24 cellular contexts compared by ENCODE assay signal in the genomic region with DNA sequence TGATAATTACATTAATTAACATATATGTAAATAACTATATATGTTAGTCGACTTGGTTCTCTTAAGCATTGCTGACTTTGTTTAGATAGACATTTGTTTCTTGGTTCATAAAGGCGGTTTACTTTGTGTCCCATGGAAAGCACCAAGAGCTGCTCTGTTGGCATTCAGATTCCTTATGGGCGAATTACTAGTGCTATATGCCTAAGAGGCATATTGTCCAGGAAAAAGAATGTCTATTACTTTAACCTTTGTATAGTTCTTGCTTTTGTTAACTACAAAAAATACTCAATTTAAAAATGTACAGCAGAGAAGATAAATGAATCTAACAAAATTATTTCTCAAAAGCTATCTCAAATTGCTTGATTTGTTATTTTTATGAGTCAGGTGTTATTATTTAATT.
"Had no signal": no experiment of that assay in that cellular context is flagged by ENCODE, and none has a peak within 500 bp of the region (broad histone marks: within the 10 kb centered on the region; RNA-seq: fewer than 3 reads in every experiment).

No MANE protein-coding gene starts in this region.

- H3K27ac ChIP-seq: neural progenitor cell, pancreas, prostate gland, right lobe of liver, sigmoid colon, stomach, thoracic aorta, thyroid gland, tibial nerve, upper lobe of left lung, vagina had no signal

- H2AFZ ChIP-seq: neural progenitor cell had no signal

- H3K9me3 ChIP-seq: pancreas, prostate gland, right lobe of liver, sigmoid colon, stomach, thoracic aorta, thyroid gland, tibial nerve, upper lobe of left lung, vagina had no signal

- H3K4me2 ChIP-seq: neural progenitor cell had no signal

- H3K27me3 ChIP-seq: neural progenitor cell, pancreas, right lobe of liver, sigmoid colon, stomach, thyroid gland, tibial nerve, upper lobe of left lung, vagina had no signal

- FAIRE-seq: urothelium cell line had no signal

- H3K4me1 ChIP-seq: neural progenitor cell, pancreas, prostate gland, right lobe of liver, sigmoid colon, stomach, thyroid gland, tibial nerve, upper lobe of left lung, vagina had no signal

- H3K9ac ChIP-seq: neural progenitor cell had no signal

- DNase-seq: natural killer cell; occipital lobe; pancreas; right cardiac atrium; right lobe of liver; sigmoid colon; small intestine; stimulated activated CD4-positive, alpha-beta T cell treated with anti-CD3 and anti-CD28 coated beads, Interleukin-15, amount 100 ng/mL, for 24 hours; stimulated activated CD4-positive, alpha-beta T cell treated with anti-CD3 and anti-CD28 coated beads, Interleukin-2, amount 100 ng/mL, for 24 hours; stimulated activated CD4-positive, alpha-beta T cell treated with anti-CD3 and anti-CD28 coated beads, Interleukin-2, amount 100 ng/mL, for 48 hours; stimulated activated CD4-positive, alpha-beta T cell treated with anti-CD3 and anti-CD28 coated beads, Interleukin-4, amount 100 ng/mL, for 24 hours; stimulated activated naive B cell treated with anti-CD40 and anti-IgM and Interleukin-4, amounts not matched to agents 10 μg/mL and 1 μg/mL and 100 μg/mL, for 72 hours; stimulated activated naive CD4-positive, alpha-beta T cell treated with Interleukin-2 at 50 U/mL for 16 hours; stomach; thyroid gland; trophoblast cell; upper lobe of left lung had no signal

- H3K4me3 ChIP-seq: neural progenitor cell, pancreas, prostate gland, right lobe of liver, sigmoid colon, stomach, thoracic aorta, thyroid gland, tibial nerve, upper lobe of left lung, vagina had no signal

- ATAC-seq: natural killer cell; pancreas; right cardiac atrium; right lobe of liver; stimulated activated effector memory CD8-positive, alpha-beta T cell treated with anti-CD3 and anti-CD28 coated beads, Interleukin-12 subunit alpha, Interleukin-12 subunit beta, amount 100 ng/mL, for 72 hours; stimulated activated naive B cell treated with anti-CD40 and anti-IgM and Interleukin-4, amounts not matched to agents 10 μg/mL and 1 μg/mL and 100 μg/mL, for 72 hours had no signal

- H3K36me3 ChIP-seq: neural progenitor cell, pancreas, prostate gland, right lobe of liver, sigmoid colon, stomach, thoracic aorta, thyroid gland, tibial nerve, upper lobe of left lung, vagina had no signal
